In genomic region chr17:36197389-36197708, GRCh38 we compare ENCODE assay signal across 13 cellular contexts. TPM values are rescaled to one million over a fixed set of nuclear protein-coding genes. Genes with fewer than 3 reads are reported as not detected.
A peak's percentile ranks its signal among the peaks of the same experiment; 100 is the strongest.
DNase-seq lines count a peak whose midpoint lies in the region; ATAC-seq and TF ChIP-seq lines count a peak whose summit lies in the region.
"Had no signal": no experiment of that assay in that cellular context is flagged by ENCODE, and none has a peak within 500 bp of the region (broad histone marks: within the 10 kb centered on the region; RNA-seq: fewer than 3 reads in every experiment).

No MANE protein-coding gene starts in this region.

- H3K36me3 Mint-ChIP-seq in effector memory CD8-positive, alpha-beta T cell (ENCODE audit: insufficient read depth), result peaks cover 7% of the 10 kb centered on the region
- no peaks in the 10 kb centered on the region for H3K36me3 Mint-ChIP-seq in activated T-helper 1 cell treated with anti-CD3 and anti-CD28 coated beads, Interleukin-12 subunit alpha, Interleukin-12 subunit beta, Interleukin-2, Interleukin-4 antibody, amounts not matched to agents 30 ng/mL and 10 ng/mL and 1 ng/mL, durations not matched to agents 14 hours and 24 hours and 36 hours (ENCODE audit: low read depth)
- H3K36me3 Mint-ChIP-seq: CD4-positive, CD25-positive, alpha-beta regulatory T cell had no signal

- no peak for TF ChIP-seq CTCF in GM12865 (IDR thresholded peaks at IDR 0.05; ENCODE audit: insufficient read depth, low read depth, low read length, missing control alignments)

- DNase-seq in GM12865 (ENCODE audit: low read depth) (peak; percentile 81), activated gamma-delta T cell (lab: John Stamatoyannopoulos, UW) (no peak), NCI-H446 treated with DMSO at 0.1 percent for 48 hours (lab: John Stamatoyannopoulos, UW) (no peak)
- DNase-seq in effector memory CD8-positive, alpha-beta T cell, result no peak
- no peak for DNase-seq in activated T-helper 1 cell treated with anti-CD3 and anti-CD28 coated beads, Interleukin-12 subunit alpha, Interleukin-12 subunit beta, Interleukin-2, Interleukin-4 antibody, amounts not matched to agents 30 ng/mL and 10 ng/mL and 1 ng/mL, durations not matched to agents 14 hours and 24 hours and 36 hours (ENCODE audit: low spot score)
- no peak for DNase-seq in activated CD4-positive, CD25-positive, alpha-beta regulatory T cell treated with anti-CD3 and anti-CD28 coated beads, Interleukin-2, amount 50 U/mL, for 72 hours
- DNase-seq: CD4-positive, CD25-positive, alpha-beta regulatory T cell; glutamatergic neuron; mucosa of descending colon; right cardiac atrium had no signal

- H3K27me3 Mint-ChIP-seq in effector memory CD8-positive, alpha-beta T cell, result no peaks in the 10 kb centered on the region
- peaks cover 12% of the 10 kb centered on the region for H3K27me3 Mint-ChIP-seq in activated T-helper 1 cell treated with anti-CD3 and anti-CD28 coated beads, Interleukin-12 subunit alpha, Interleukin-12 subunit beta, Interleukin-2, Interleukin-4 antibody, amounts not matched to agents 30 ng/mL and 10 ng/mL and 1 ng/mL, durations not matched to agents 14 hours and 24 hours and 36 hours (ENCODE audit: insufficient read depth)

- ATAC-seq in GM21390 (IDR thresholded peaks at IDR 0.05; ENCODE audit: unreplicated experiment) (peak; percentile 5), HG03196 (IDR thresholded peaks at IDR 0.05; ENCODE audit: unreplicated experiment) (peak; percentile 18)
- no peak for ATAC-seq in effector memory CD8-positive, alpha-beta T cell (replicated peaks)
- ATAC-seq: right cardiac atrium had no signal

- H3K9me3 Mint-ChIP-seq in effector memory CD8-positive, alpha-beta T cell, result no peaks in the 10 kb centered on the region
- no peaks in the 10 kb centered on the region for H3K9me3 Mint-ChIP-seq in activated T-helper 1 cell treated with anti-CD3 and anti-CD28 coated beads, Interleukin-12 subunit alpha, Interleukin-12 subunit beta, Interleukin-2, Interleukin-4 antibody, amounts not matched to agents 30 ng/mL and 10 ng/mL and 1 ng/mL, durations not matched to agents 14 hours and 24 hours and 36 hours

- H3K4me3 Mint-ChIP-seq in effector memory CD8-positive, alpha-beta T cell, result peak overlapping the region; percentile 82 to 83
- no peak overlapping the region for H3K4me3 Mint-ChIP-seq in activated T-helper 1 cell treated with anti-CD3 and anti-CD28 coated beads, Interleukin-12 subunit alpha, Interleukin-12 subunit beta, Interleukin-2, Interleukin-4 antibody, amounts not matched to agents 30 ng/mL and 10 ng/mL and 1 ng/mL, durations not matched to agents 14 hours and 24 hours and 36 hours
- H3K4me3 Mint-ChIP-seq: CD4-positive, CD25-positive, alpha-beta regulatory T cell had no signal

- H3K27ac Mint-ChIP-seq in effector memory CD8-positive, alpha-beta T cell, result peak overlapping the region; percentile 90 to 93
- H3K27ac Mint-ChIP-seq in activated T-helper 1 cell treated with anti-CD3 and anti-CD28 coated beads, Interleukin-12 subunit alpha, Interleukin-12 subunit beta, Interleukin-2, Interleukin-4 antibody, amounts not matched to agents 30 ng/mL and 10 ng/mL and 1 ng/mL, durations not matched to agents 14 hours and 24 hours and 36 hours, result no peak overlapping the region

- intact Hi-C loops in activated T-helper 1 cell treated with anti-CD3 and anti-CD28 coated beads, Interleukin-12 subunit alpha, Interleukin-12 subunit beta, Interleukin-2, Interleukin-4 antibody, amounts not matched to agents 30 ng/mL and 10 ng/mL and 1 ng/mL, durations not matched to agents 14 hours and 24 hours and 36 hours (cut with micrococcal nuclease), result no loop called here

- H3K4me3 ChIP-seq in GM12865 (ENCODE audit: low read depth, low read length), result peak overlapping the region; percentile 30
- H3K4me3 ChIP-seq: mucosa of descending colon had no signal

- peaks cover 67 to 82% of the 10 kb centered on the region in 2 donors for H3K4me1 Mint-ChIP-seq in effector memory CD8-positive, alpha-beta T cell (ENCODE audit: low read depth in 2 of 2)
- peaks cover 28% of the 10 kb centered on the region for H3K4me1 Mint-ChIP-seq in activated T-helper 1 cell treated with anti-CD3 and anti-CD28 coated beads, Interleukin-12 subunit alpha, Interleukin-12 subunit beta, Interleukin-2, Interleukin-4 antibody, amounts not matched to agents 30 ng/mL and 10 ng/mL and 1 ng/mL, durations not matched to agents 14 hours and 24 hours and 36 hours (ENCODE audit: low read depth)

RNA-seq across cellular contexts. Expression of gene CCL3L1, which starts 0.8 kb away (rescaled TPM):
- 15.8 and 21.2 TPM in 2 replicates for total RNA-seq in activated T-helper 1 cell treated with anti-CD3 and anti-CD28 coated beads, Interleukin-12 subunit alpha, Interleukin-12 subunit beta, Interleukin-2, Interleukin-4 antibody, amounts not matched to agents 30 ng/mL and 10 ng/mL and 1 ng/mL, durations not matched to agents 14 hours and 24 hours and 36 hours
- total RNA-seq: CD4-positive, CD25-positive, alpha-beta regulatory T cell; M059J; right cardiac atrium had no signal

RNA-seq across cellular contexts. Expression of gene CCL4L2, which starts 13.5 kb away (rescaled TPM):
- total RNA-seq in activated T-helper 1 cell treated with anti-CD3 and anti-CD28 coated beads, Interleukin-12 subunit alpha, Interleukin-12 subunit beta, Interleukin-2, Interleukin-4 antibody, amounts not matched to agents 30 ng/mL and 10 ng/mL and 1 ng/mL, durations not matched to agents 14 hours and 24 hours and 36 hours, result 46.9 and 48.4 TPM in 2 replicates
- total RNA-seq: CD4-positive, CD25-positive, alpha-beta regulatory T cell; M059J had no signal

RNA-seq across cellular contexts. Expression of gene TBC1D3B, which starts 20.9 kb away (rescaled TPM):
- 7.1 and 9.1 TPM in 2 replicates for total RNA-seq in activated T-helper 1 cell treated with anti-CD3 and anti-CD28 coated beads, Interleukin-12 subunit alpha, Interleukin-12 subunit beta, Interleukin-2, Interleukin-4 antibody, amounts not matched to agents 30 ng/mL and 10 ng/mL and 1 ng/mL, durations not matched to agents 14 hours and 24 hours and 36 hours
- total RNA-seq: M059J had no signal
